20 cellular contexts compared by ENCODE assay signal in genomic region chr5:142838845-142839244, GRCh38.
DNase-seq lines count a peak whose midpoint lies in the region; ATAC-seq and TF ChIP-seq lines count a peak whose summit lies in the region.
"Had no signal": no experiment of that assay in that cellular context is flagged by ENCODE, and none has a peak within 500 bp of the region (broad histone marks: within the 10 kb centered on the region; RNA-seq: fewer than 3 reads in every experiment).

No MANE protein-coding gene starts in this region.

- TF ChIP-seq CTCF in right atrium auricular region (IDR thresholded peaks at IDR 0.05) (no peak), heart right ventricle (IDR thresholded peaks at IDR 0.05) (no peak), thoracic aorta (IDR thresholded peaks at IDR 0.05) (no peak), GM13977 (IDR thresholded peaks at IDR 0.05; ENCODE audit: extremely low read depth, insufficient read depth, missing control alignments) (no peak)

- intact Hi-C loops in heart right ventricle (cut with DNase I), result no loop called here

- no peaks in the 10 kb centered on the region for H3K9me3 ChIP-seq in right atrium auricular region
- H3K9me3 ChIP-seq in heart right ventricle, result no peaks in the 10 kb centered on the region
- H3K9me3 ChIP-seq in mucosa of stomach (ENCODE audit: control insufficient read depth, low read length), result no peaks in the 10 kb centered on the region
- no peaks in the 10 kb centered on the region for H3K9me3 ChIP-seq in thoracic aorta

- H3K36me3 ChIP-seq in right atrium auricular region (no peaks in the 10 kb centered on the region), heart right ventricle (no peaks in the 10 kb centered on the region), mucosa of stomach (ENCODE audit: control insufficient read depth, insufficient read depth, low read length) (no peaks in the 10 kb centered on the region), thoracic aorta (no peaks in the 10 kb centered on the region)

- in situ Hi-C loops in GM13977 (cut with MboI; ENCODE audit: low pct_unique_long_range_greater_than_20kb, low sequenced_read_pairs, unreplicated experiment), result no loop called here

- no peaks in the 10 kb centered on the region for H3K27me3 ChIP-seq in right atrium auricular region
- H3K27me3 ChIP-seq in heart right ventricle, result no peaks in the 10 kb centered on the region
- no peaks in the 10 kb centered on the region for H3K27me3 ChIP-seq in mucosa of stomach (ENCODE audit: control insufficient read depth, insufficient read depth, low read length)
- H3K27me3 ChIP-seq in thoracic aorta (replicated peaks; ENCODE audit: insufficient read depth), result no peaks in the 10 kb centered on the region

- no peak for ATAC-seq in heart right ventricle
- ATAC-seq in thoracic aorta (ENCODE audit: insufficient number of reproducible peaks, low FRiP score, low read depth), result no peak
- ATAC-seq: CD8-positive, alpha-beta T cell had no signal

- no peak overlapping the region for H3K4me3 ChIP-seq in right atrium auricular region
- no peak overlapping the region for H3K4me3 ChIP-seq in heart right ventricle
- no peak overlapping the region for H3K4me3 ChIP-seq in mucosa of stomach (ENCODE audit: low read length)
- H3K4me3 ChIP-seq in thoracic aorta, result no peak overlapping the region

- peak overlapping the region; percentile 31 for H3K9ac ChIP-seq in mucosa of stomach (ENCODE audit: low read length)

- H3K27ac ChIP-seq in right atrium auricular region, result peak overlapping the region; percentile 56 to 60
- peak overlapping the region in 4 of 10 donors; percentile 14 to 66 (median 26) for H3K27ac ChIP-seq in heart right ventricle
- H3K27ac ChIP-seq in thoracic aorta, result peak overlapping the region; percentile 55 to 84

- 66 to 68% methylated on average over 5 of the region's 5 CpGs for WGBS in heart right ventricle, 2 donors

- DNase-seq in right atrium auricular region (ENCODE audit: low spot score) (no peak), heart right ventricle (no peak), thoracic aorta (ENCODE audit: low spot score) (no peak), SHP77 treated with DMSO at 0.1 percent for 48 hours (lab: John Stamatoyannopoulos, UW) (no peak), GM13977 (ENCODE audit: low spot score) (no peak), EL (no peak)
- no peak for DNase-seq in stimulated activated CD4-positive, alpha-beta T cell treated with anti-CD3 and anti-CD28 coated beads, Interleukin-4, amount 100 ng/mL, for 4 hours
- DNase-seq: 8988T; AML-193; CD8-positive, alpha-beta T cell; GDM1; H7; Kasumi-1; NCI-H1694; NCI-H2081 treated with DMSO at 0.1 percent for 48 hours; NCI-H2171 treated with DMSO at 0.1 percent for 48 hours; NCI-H446; NCI-H526; OCI-M1 had no signal

- H3K4me1 ChIP-seq in right atrium auricular region, result peaks cover 0 to 76% of the 10 kb centered on the region in 2 donors
- H3K4me1 ChIP-seq in heart right ventricle, result peaks cover 6 to 81% (median 71%) of the 10 kb centered on the region in 9 donors
- peaks cover 78% of the 10 kb centered on the region for H3K4me1 ChIP-seq in mucosa of stomach (ENCODE audit: control insufficient read depth, insufficient read depth, low read length)
- H3K4me1 ChIP-seq in thoracic aorta (ENCODE audit: control insufficient read depth in 1 of 2, low read depth in 2 of 2), result peaks cover 38 to 70% of the 10 kb centered on the region in 2 donors
